Comparison of ENCODE assay signal across 8 cellular contexts in the genomic region with DNA sequence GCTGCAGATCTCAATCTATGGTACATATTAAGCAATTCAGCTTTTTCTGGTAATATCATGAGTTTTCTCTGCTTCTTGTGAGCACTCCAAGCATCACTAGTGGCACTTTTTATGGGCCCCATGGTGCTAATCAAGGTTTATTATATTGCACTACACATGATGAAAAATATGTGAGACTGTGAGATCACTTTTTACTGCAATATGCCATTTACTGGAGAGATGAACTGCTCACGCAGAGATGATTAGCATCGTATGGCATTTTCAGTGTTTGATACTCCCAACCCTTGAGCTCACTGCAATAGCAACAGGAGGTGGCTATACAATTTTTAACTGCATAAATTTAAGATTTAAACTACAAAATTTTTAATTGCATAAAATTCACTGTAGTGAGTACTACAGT. TPM values are rescaled to one million over a fixed set of nuclear protein-coding genes. Genes with fewer than 3 reads are reported as not detected.
"Had no signal": no experiment of that assay in that cellular context is flagged by ENCODE, and none has a peak within 500 bp of the region (broad histone marks: within the 10 kb centered on the region; RNA-seq: fewer than 3 reads in every experiment).

No MANE protein-coding gene starts in this region.

- H3K4me1 ChIP-seq: HAP-1 had no signal

- DNase-seq: GOT3, H7, KBM-7 had no signal

- H3K27ac ChIP-seq: KMS-11 had no signal

- H3K27ac Mint-ChIP-seq: IgD-negative memory B cell had no signal

- ATAC-seq: HCT116 had no signal

- H3K9me3 ChIP-seq: HAP-1 had no signal

- H3K4me3 ChIP-seq: HAP-1 had no signal

- H3K36me3 ChIP-seq: HAP-1 had no signal

- H3K4me2 ChIP-seq: KMS-11 had no signal

- H3K9ac ChIP-seq: KMS-11 had no signal

- FAIRE-seq: HTR-8/SVneo had no signal

- H3K4me3 Mint-ChIP-seq: IgD-negative memory B cell had no signal

RNA-seq across cellular contexts. Expression of gene KCNK1, which starts 8.7 kb away (rescaled TPM):
- polyA plus RNA-seq: IgD-negative memory B cell had no signal
